In the genomic region with DNA sequence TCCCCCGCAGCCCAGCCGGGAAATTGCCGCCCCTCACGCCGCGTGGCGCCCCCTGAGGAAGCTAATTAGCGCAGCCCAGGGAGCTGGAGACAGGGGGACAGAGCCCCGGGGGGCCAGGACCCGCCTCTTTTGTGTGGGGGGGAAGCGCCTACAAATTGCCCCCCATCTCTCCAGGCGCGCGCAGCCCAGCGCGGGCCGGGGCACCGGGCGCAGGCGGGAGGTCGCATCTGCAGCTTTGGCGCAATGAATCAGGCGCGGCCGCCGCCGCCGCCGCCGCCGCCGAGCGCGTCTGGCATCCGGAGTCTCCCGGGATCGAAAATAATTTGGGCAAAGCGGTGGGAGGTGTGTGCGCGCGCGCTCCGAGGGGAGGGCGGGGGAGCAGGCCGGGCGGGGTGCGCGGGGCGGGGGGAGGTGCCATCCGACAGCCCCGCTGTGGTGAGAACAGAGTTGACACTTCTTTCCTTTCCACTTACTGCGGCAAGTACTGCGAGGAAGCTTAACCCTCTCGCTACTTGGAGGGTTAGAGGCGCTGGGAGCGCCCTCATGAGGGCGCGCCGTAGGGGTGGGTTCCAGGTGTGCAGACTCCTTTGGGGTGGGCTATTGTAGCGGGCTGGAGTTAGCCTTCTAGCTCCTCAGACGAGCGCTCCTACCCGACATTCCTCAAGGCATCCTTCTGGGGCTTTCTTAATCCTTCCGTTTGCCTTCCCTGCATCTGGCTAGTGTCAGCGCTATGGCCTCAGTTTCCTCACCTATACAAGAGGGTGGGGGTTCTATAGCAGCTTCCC, we compare ENCODE assay signal across 8 cellular contexts.
DNase-seq lines count a peak whose midpoint lies in the region; ATAC-seq and TF ChIP-seq lines count a peak whose summit lies in the region.

No MANE protein-coding gene starts in this region.

- H3K4me1 ChIP-seq in IMR-90 (ENCODE audit: control insufficient read depth, insufficient read depth, low read length), result peaks cover 5% of the 10 kb centered on the region; the same call in 1 of the 2 replicates

- no peak overlapping the region; the same call in 1 of the 2 replicates for H2BK20ac ChIP-seq in IMR-90 (ENCODE audit: low read depth, low read length)

- H4K8ac ChIP-seq in IMR-90 (ENCODE audit: low read depth in 2 of 2, low read length in 2 of 2), result no peak overlapping the region

- H4K91ac ChIP-seq in IMR-90 (ENCODE audit: insufficient read depth, low read depth, low read length), result no peak overlapping the region

- H2BK120ac ChIP-seq in IMR-90 (ENCODE audit: low read depth, low read length), result no peak overlapping the region

- no peak overlapping the region for H2BK15ac ChIP-seq in IMR-90 (ENCODE audit: low read depth, low read length)

- intact Hi-C loops in IMR-90 (cut with micrococcal nuclease), result no loop called here
- intact Hi-C loops in sciatic nerve (cut with DNase I), result no loop called here

- peak; percentile 62 for DNase-seq in GM06990 (ENCODE audit: extremely low read depth, insufficient read length)
- peak; percentile 28 for DNase-seq in IMR-90
- DNase-seq in hepatic stellate cell (ENCODE audit: low spot score), result peak; percentile 68
- peak; percentile 64 for DNase-seq in sciatic nerve (ENCODE audit: low spot score)

- TF ChIP-seq CTCF in GM06990 (IDR thresholded peaks at IDR 0.05; ENCODE audit: insufficient read depth, low read length, poor library complexity, severe bottlenecking), result peak; percentile 42
- peak; percentile 27; the same call in 1 of the 2 replicates for TF ChIP-seq CTCF in IMR-90 (conservative IDR thresholded peaks at IDR 0.05; ENCODE audit: low read depth, low read length)

- ATAC-seq in IMR-90 (ENCODE audit: low read depth) (peak; percentile 63), SK-N-SH treated with all-trans-retinoic acid at 6 μM for 48 hours (peak; percentile 14), sciatic nerve (peak; percentile 6), GM21825 (IDR thresholded peaks at IDR 0.05; ENCODE audit: unreplicated experiment) (no peak), GM21390 (IDR thresholded peaks at IDR 0.05; ENCODE audit: unreplicated experiment) (no peak)

- H3K56ac ChIP-seq in IMR-90 (ENCODE audit: extremely low read depth, insufficient read depth, low read length), result no peak overlapping the region

- TF ChIP-seq RAD21 in IMR-90 (IDR thresholded peaks at IDR 0.05; ENCODE audit: low read length), result peak; percentile 32; the same call in 1 of the 2 replicates

- TF ChIP-seq POLR2A in IMR-90 (IDR thresholded peaks at IDR 0.05; ENCODE audit: low read depth, low read length), result no peak

- in situ Hi-C loops in IMR-90 (cut with MboI; ENCODE audit: low sequenced_read_pairs), result no loop called here

- H3K4me3 ChIP-seq in GM06990 (replicated peaks; ENCODE audit: low read depth, low read length) (peak overlapping the region; percentile 55), IMR-90 (ENCODE audit: insufficient read depth, low read depth, low read length) (peak overlapping the region; percentile 41)

- H3K18ac ChIP-seq in IMR-90 (ENCODE audit: low read depth, low read length), result no peak overlapping the region

- H3K27ac ChIP-seq in IMR-90 (ENCODE audit: insufficient read depth, low read length) (no peak overlapping the region), angular gyrus (ENCODE audit: low read depth, low read length) (peak overlapping the region; percentile 96)

- H3K9me1 ChIP-seq in IMR-90 (ENCODE audit: insufficient read depth, low read length), result no peaks in the 10 kb centered on the region; the same call in 1 of the 2 replicates

- H3K36me3 ChIP-seq in GM06990 (ENCODE audit: control insufficient read depth, insufficient read depth, low read length) (no peaks in the 10 kb centered on the region), IMR-90 (ENCODE audit: control insufficient read depth, insufficient read depth, low read length) (no peaks in the 10 kb centered on the region)

- peak overlapping the region; percentile 86 for H2AFZ ChIP-seq in IMR-90 (replicated peaks; ENCODE audit: low read length, poor library complexity)

- CTCF ChIA-PET in IMR-90 (lab: Yijun Ruan, JAX), result interaction anchor here (0.6 to 2.0 kb wide), 10 partner anchors 11 to 1574 kb away, joined by 3 to 7 read pairs (median 4); no protein-coding TSS in a partner anchor

- POLR2A ChIA-PET in IMR-90 (lab: Charles Lee; ENCODE audit: unreplicated experiment), result no interaction called here

- 0 out of 2 replicates have a peak, but pooled peaks cover 5% of the 10 kb centered on the region for H4K20me1 ChIP-seq in IMR-90 (ENCODE audit: insufficient read depth, low read length)

- H3K4me2 ChIP-seq in IMR-90 (ENCODE audit: low read depth, low read length), result peak overlapping the region; percentile 69

- H2BK5ac ChIP-seq in IMR-90 (ENCODE audit: low read depth, low read length, poor library complexity, severe bottlenecking), result no peak overlapping the region

- dilution Hi-C loops in IMR-90 (cut with HindIII; ENCODE audit: low sequenced_read_pairs, unreplicated experiment), result no loop called here

- no peak overlapping the region for H3K14ac ChIP-seq in IMR-90 (replicated peaks; ENCODE audit: low read depth, low read length)

- WGBS in IMR-90 (ENCODE audit: extremely low coverage in 2 of 2, insufficient read length in 1 of 2), 2 experiments, result 0% methylated on average over 19 of the region's 65 CpGs; no CpG with 5 or more reads in 1 of the 2 experiments

- H3K4ac ChIP-seq in IMR-90 (ENCODE audit: low read depth, low read length), result 0 out of 2 replicates have a peak overlapping the region, but pooled peaks have one; percentile 1

- H4K5ac ChIP-seq in IMR-90 (ENCODE audit: low read depth, low read length), result no peak overlapping the region

- H3K23ac ChIP-seq in IMR-90 (ENCODE audit: low read depth, low read length), result no peak overlapping the region

- H2AK5ac ChIP-seq in IMR-90 (ENCODE audit: low read depth, low read length), result no peak overlapping the region

- BruUV-seq in IMR-90 (replicated peaks; lab: Mats Ljungman, UMichigan), result no TSS peak

- H3K27me3 ChIP-seq in GM06990 (replicated peaks; ENCODE audit: control insufficient read depth, insufficient read depth, low read length), result no peaks in the 10 kb centered on the region; the same call in 1 of the 2 replicates
- H3K27me3 ChIP-seq in IMR-90 (ENCODE audit: control insufficient read depth, insufficient read depth, low read length), result peaks cover 8% of the 10 kb centered on the region; the same call in 1 of the 2 replicates

- no peaks in the 10 kb centered on the region for H3K79me1 ChIP-seq in IMR-90 (ENCODE audit: low read depth in 1 of 2, low read length in 2 of 2)

- H3K9ac ChIP-seq in IMR-90 (ENCODE audit: low read depth, low read length), result no peak overlapping the region

- peaks cover 4% of the 10 kb centered on the region; the same call in 1 of the 2 replicates for H3K9me3 ChIP-seq in IMR-90 (ENCODE audit: control insufficient read depth, insufficient read depth, low read length)

- H2AK9ac ChIP-seq in IMR-90 (replicated peaks; ENCODE audit: low read depth, low read length, poor library complexity), result peak overlapping the region; percentile 0

TF ChIP-seq in IMR-90, 13 proteins besides CTCF, POLR2A, EP300 and RAD21 (continues in another document):
- TF ChIP-seq RCOR1 (IDR thresholded peaks at IDR 0.05; ENCODE audit: insufficient replicate concordance, low read length) (no peak), CEBPB (IDR thresholded peaks at IDR 0.05; ENCODE audit: low read depth, low read length) (no peak), BHLHE40 (IDR thresholded peaks at IDR 0.05; ENCODE audit: low read depth, low read length) (no peak), RFX5 (IDR thresholded peaks at IDR 0.05; ENCODE audit: low read depth, low read length) (no peak), NFE2L2 (IDR thresholded peaks at IDR 0.05; ENCODE audit: low read depth, low read length) (no peak)
- TF ChIP-seq, protein P1, sequence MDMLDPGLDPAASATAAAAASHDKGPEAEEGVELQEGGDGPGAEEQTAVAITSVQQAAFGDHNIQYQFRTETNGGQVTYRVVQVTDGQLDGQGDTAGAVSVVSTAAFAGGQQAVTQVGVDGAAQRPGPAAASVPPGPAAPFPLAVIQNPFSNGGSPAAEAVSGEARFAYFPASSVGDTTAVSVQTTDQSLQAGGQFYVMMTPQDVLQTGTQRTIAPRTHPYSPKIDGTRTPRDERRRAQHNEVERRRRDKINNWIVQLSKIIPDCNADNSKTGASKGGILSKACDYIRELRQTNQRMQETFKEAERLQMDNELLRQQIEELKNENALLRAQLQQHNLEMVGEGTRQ (IDR thresholded peaks at IDR 0.05; ENCODE audit: low read depth, low read length), result no peak

TF ChIP-seq in SK-N-SH treated with all-trans-retinoic acid at 6 μM for 48 hours, 23 proteins besides CTCF, POLR2A, EP300 and RAD21:
- TF ChIP-seq TOX (CRISPR knock-in tag; IDR thresholded peaks at IDR 0.05; ENCODE audit: borderline replicate concordance), result no peak
- TF ChIP-seq PATZ1 (CRISPR knock-in tag; IDR thresholded peaks at IDR 0.05; ENCODE audit: borderline replicate concordance), result peak; percentile 35; the same call in 1 of the 2 replicates

Comparison
In these comparisons a context has a peak if more than half of its experiments do, and no peak if none do; other contexts are left out.
1. ATAC-seq: peak in IMR-90 (single experiment), SK-N-SH treated with all-trans-retinoic acid at 6 μM for 48 hours (single experiment) and sciatic nerve (single experiment); none in GM21825 (single experiment) and GM21390 (single experiment).
2. Peak in every context shown above with its lines, with median percentiles within 50 percentile points of each other: DNase-seq.